8 cellular contexts compared by ENCODE assay signal in the genomic region with DNA sequence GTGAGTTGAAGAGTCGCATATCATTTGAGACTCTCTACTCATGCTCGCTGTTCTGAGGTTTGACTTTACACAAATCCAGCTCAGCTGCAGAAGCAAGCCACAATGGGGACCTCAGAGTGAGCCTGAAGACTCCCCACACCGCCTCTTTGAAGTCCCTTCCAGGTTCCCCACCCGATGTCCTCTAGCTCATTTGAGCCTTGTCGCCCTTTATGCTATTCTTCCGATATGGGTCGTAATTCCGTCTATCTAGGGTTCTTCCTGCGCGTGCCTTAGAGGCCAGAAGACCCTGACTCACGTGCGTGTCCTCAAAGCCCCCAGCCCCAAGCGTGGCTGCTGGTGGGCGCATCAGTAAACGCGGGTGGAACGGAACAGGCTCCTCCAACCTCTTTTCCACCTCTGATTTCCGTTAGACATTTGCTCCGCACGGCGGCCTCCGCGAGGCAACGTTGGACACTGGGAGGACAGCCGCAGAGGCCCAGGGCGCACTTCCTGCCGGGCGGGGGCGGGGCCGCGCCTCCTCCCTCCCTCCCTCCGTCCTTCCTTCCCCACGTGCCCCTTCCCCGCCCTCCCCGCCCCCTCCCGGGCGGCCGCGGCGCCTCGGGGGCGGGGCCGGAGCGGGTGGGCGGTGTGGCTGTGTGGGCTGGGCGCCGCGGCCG. TPM values are rescaled to one million over a fixed set of nuclear protein-coding genes. Genes with fewer than 3 reads are reported as not detected.
DNase-seq lines count a peak whose midpoint lies in the region; ATAC-seq, FAIRE-seq and TF ChIP-seq lines count a peak whose summit lies in the region.

A gene with protein sequence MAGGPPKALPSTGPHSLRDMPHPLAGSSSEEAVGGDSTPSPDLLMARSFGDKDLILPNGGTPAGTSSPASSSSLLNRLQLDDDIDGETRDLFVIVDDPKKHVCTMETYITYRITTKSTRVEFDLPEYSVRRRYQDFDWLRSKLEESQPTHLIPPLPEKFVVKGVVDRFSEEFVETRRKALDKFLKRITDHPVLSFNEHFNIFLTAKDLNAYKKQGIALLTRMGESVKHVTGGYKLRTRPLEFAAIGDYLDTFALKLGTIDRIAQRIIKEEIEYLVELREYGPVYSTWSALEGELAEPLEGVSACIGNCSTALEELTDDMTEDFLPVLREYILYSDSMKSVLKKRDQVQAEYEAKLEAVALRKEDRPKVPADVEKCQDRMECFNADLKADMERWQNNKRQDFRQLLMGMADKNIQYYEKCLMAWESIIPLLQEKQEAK (plus strand): TSS at position 650 of the 656 bp plus-strand sequence. CDS start 242 bp downstream, outside the sequence.

- DNase-seq in GM12892 (ENCODE audit: insufficient read length) (peak; percentile 85), NCI-H1105 (lab: John Stamatoyannopoulos, UW) (peak; percentile 81), T-helper 17 cell (peak; percentile 63 to 80 (median 79)), left ventricle myocardium superior (peak; percentile 95), psoas muscle (peak; percentile 91 to 95), ureter (ENCODE audit: low spot score) (peak; percentile 91)

- WGBS in psoas muscle, 3 donors: 3 to 4% (median 4%) methylated on average over 32 to 49 of the region's 49 CpGs

- ATAC-seq in HG02623 (IDR thresholded peaks at IDR 0.05; ENCODE audit: unreplicated experiment): peak; percentile 68
- ATAC-seq in T-helper 17 cell: peak; percentile 85
- ATAC-seq in left ventricle myocardium superior: peak; percentile 96
- ATAC-seq in psoas muscle: peak; percentile 96 to 97 (median 96)

- peak within 1 kb of the TSS; percentile 98 for H3K27ac ChIP-seq in angular gyrus (ENCODE audit: low read depth, low read length)
- H3K27ac ChIP-seq in psoas muscle: peak within 1 kb of the TSS; percentile 89

- TF ChIP-seq CTCF in psoas muscle (IDR thresholded peaks at IDR 0.05): peak; percentile 11

- peak within 1 kb of the TSS; percentile 90 for H3K4me3 Mint-ChIP-seq in T-helper 17 cell

- peaks cover 47% of the 10 kb centered on the region for H3K4me1 Mint-ChIP-seq in T-helper 17 cell

- H3K27ac Mint-ChIP-seq in T-helper 17 cell: peak within 1 kb of the TSS; percentile 82

- H3K9me3 ChIP-seq in T-helper 17 cell (ENCODE audit: control insufficient read depth, low read length, poor library complexity, severe bottlenecking) (no peaks in the 10 kb centered on the region), psoas muscle (no peaks in the 10 kb centered on the region)

- H3K27me3 Mint-ChIP-seq in T-helper 17 cell: no peaks in the 10 kb centered on the region

- H3K4me1 ChIP-seq in psoas muscle: peaks cover 36% of the 10 kb centered on the region

- intact Hi-C loops in left ventricle myocardium superior (cut with micrococcal nuclease): no loop called here
- intact Hi-C loops in psoas muscle (cut with DNase I): loop anchor here (5.0 kb wide), 4 partner anchors 33 to 368 kb away; a partner anchor contains a TSS

- no peaks in the 10 kb centered on the region for H3K36me3 ChIP-seq in psoas muscle (ENCODE audit: insufficient read depth in 1 of 2, low read depth in 1 of 2)

- H3K27me3 ChIP-seq in psoas muscle (ENCODE audit: insufficient read depth in 3 of 3, low read length in 2 of 3): no peaks in the 10 kb centered on the region

- H3K36me3 Mint-ChIP-seq in T-helper 17 cell (ENCODE audit: low read depth): no peaks in the 10 kb centered on the region

- peak; percentile 87 for FAIRE-seq in GM12892 (lab: Jason Lieb, UNC)

- peak; percentile 67; the same call in 1 of the 2 replicates for TF ChIP-seq POLR2A in GM12892 (IDR thresholded peaks at IDR 0.05; ENCODE audit: low read depth, low read length)

- peak within 1 kb of the TSS; percentile 98 for H3K4me3 ChIP-seq in psoas muscle

RNA-seq across cellular contexts. Expression of the gene that starts here (rescaled TPM):
- 3.1 TPM for polyA plus RNA-seq in GM12892 (2012; ENCODE audit: missing spikeins)
- total RNA-seq in T-helper 17 cell: 1 to 10 TPM; 7.7 to 9.3 TPM
- 4.3 TPM for total RNA-seq in left ventricle myocardium superior
- 1 to 10 TPM; 1.6 to 2.8 (median 2.3) TPM for total RNA-seq in psoas muscle
- 1 to 10 TPM in 2 of 3 donors, under 1 TPM in 1; 0.55 to 1.4 (median 1.3) TPM for polyA plus RNA-seq in psoas muscle
- total RNA-seq in ureter: 13.1 TPM

Comparison
In these comparisons a context has a peak if more than half of its experiments do, and no peak if none do; other contexts are left out.
1. Peak in every context shown above with its lines: DNase-seq, ATAC-seq, H3K4me3 ChIP-seq and H3K27ac ChIP-seq.